22 cellular contexts compared by ENCODE assay signal in genomic region chr3:7875858-7876442, GRCh38.
A peak's percentile ranks its signal among the peaks of the same experiment; 100 is the strongest.
DNase-seq lines count a peak whose midpoint lies in the region; ATAC-seq and TF ChIP-seq lines count a peak whose summit lies in the region.
"Had no signal": no experiment of that assay in that cellular context is flagged by ENCODE, and none has a peak within 500 bp of the region (broad histone marks: within the 10 kb centered on the region; RNA-seq: fewer than 3 reads in every experiment).

No MANE protein-coding gene starts in this region.

- CTCF ChIA-PET in SK-N-SH (lab: Yijun Ruan, JAX): no interaction called here

- ATAC-seq in SK-N-SH treated with all-trans-retinoic acid at 6 μM for 48 hours: no peak
- no peak for ATAC-seq in HG03378 (IDR thresholded peaks at IDR 0.05; ENCODE audit: unreplicated experiment)
- no peak for ATAC-seq in stimulated activated naive B cell treated with anti-CD40 and anti-IgM and Interleukin-4, amounts not matched to agents 10 μg/mL and 1 μg/mL and 100 μg/mL, for 72 hours (replicated peaks)
- no peak for ATAC-seq in GM19395 (IDR thresholded peaks at IDR 0.05; ENCODE audit: unreplicated experiment)
- ATAC-seq: WTC11 had no signal

- H2AFZ ChIP-seq in SK-N-SH (ENCODE audit: low read depth): no peak overlapping the region

- H3K4me3 Mint-ChIP-seq in stimulated activated naive B cell treated with anti-CD40 and anti-IgM and Interleukin-4, amounts not matched to agents 10 μg/mL and 1 μg/mL and 100 μg/mL, for 72 hours: no peak overlapping the region
- H3K4me3 Mint-ChIP-seq: activated CD8-positive, alpha-beta T cell treated with anti-CD3 and anti-CD28 coated beads for 36 hours; dendritic cell treated with granulocyte-macrophage colony-stimulating factor and Interleukin-4, amounts not matched to agents 40 ng/mL and 50 ng/mL, for 4 days; WTC11 had no signal

- H3K36me3 Mint-ChIP-seq in stimulated activated naive B cell treated with anti-CD40 and anti-IgM and Interleukin-4, amounts not matched to agents 10 μg/mL and 1 μg/mL and 100 μg/mL, for 72 hours: no peaks in the 10 kb centered on the region
- H3K36me3 Mint-ChIP-seq: WTC11 had no signal

- H3K9ac ChIP-seq in SK-N-SH: no peak overlapping the region

- H3K4me3 ChIP-seq in SK-N-SH (ENCODE audit: low read depth in 2 of 2, low read length in 1 of 2) (no peak overlapping the region), astrocyte of the spinal cord (ENCODE audit: low read depth, low read length) (no peak overlapping the region)
- H3K4me3 ChIP-seq: lung, SJCRH30 had no signal

- H3F3A ChIP-seq in SK-N-SH (replicated peaks; ENCODE audit: insufficient read depth): no peaks in the 10 kb centered on the region

- TF ChIP-seq RAD21 in SK-N-SH (IDR thresholded peaks at IDR 0.05; ENCODE audit: low read length): no peak

- no peaks in the 10 kb centered on the region for H3K9me2 ChIP-seq in SK-N-SH

- no peaks in the 10 kb centered on the region for H3K4me1 Mint-ChIP-seq in stimulated activated naive B cell treated with anti-CD40 and anti-IgM and Interleukin-4, amounts not matched to agents 10 μg/mL and 1 μg/mL and 100 μg/mL, for 72 hours

- H3K27me3 ChIP-seq in SK-N-SH (ENCODE audit: insufficient read depth): no peaks in the 10 kb centered on the region
- H3K27me3 ChIP-seq: BE2C, brain microvascular endothelial cell had no signal

- DNase-seq in SK-N-SH: no peak
- DNase-seq in astrocyte of the spinal cord (ENCODE audit: low read depth, low spot score): peak; percentile 60
- DNase-seq in iris pigment epithelial cell (ENCODE audit: low read depth): peak; percentile 16
- DNase-seq in renal cortical epithelial cell (ENCODE audit: low read depth): peak; percentile 84
- DNase-seq in stimulated activated naive B cell treated with anti-CD40 and anti-IgM and Interleukin-4, amounts not matched to agents 10 μg/mL and 1 μg/mL and 100 μg/mL, for 72 hours: no peak
- DNase-seq: BE2C, brain microvascular endothelial cell, erythroblast, glutamatergic neuron, GOT3, Karpas-422, NCI-H526 treated with DMSO at 0.1 percent for 48 hours, SJCRH30 had no signal

- peaks cover 0 to 7% of the 10 kb centered on the region in 2 donors for H3K9me3 Mint-ChIP-seq in stimulated activated naive B cell treated with anti-CD40 and anti-IgM and Interleukin-4, amounts not matched to agents 10 μg/mL and 1 μg/mL and 100 μg/mL, for 72 hours

- H3K27ac ChIP-seq in SK-N-SH (ENCODE audit: low read depth in 2 of 2, low read length in 1 of 2): no peak overlapping the region
- H3K27ac ChIP-seq: 22Rv1, brain microvascular endothelial cell, SJCRH30 had no signal

- POLR2A ChIA-PET in SK-N-SH (lab: Yijun Ruan, JAX): no interaction called here

- H3K4me2 ChIP-seq in SK-N-SH: no peak overlapping the region

- no peaks in the 10 kb centered on the region for H4K20me1 ChIP-seq in SK-N-SH (ENCODE audit: insufficient read depth)

- no peaks in the 10 kb centered on the region for H3K79me2 ChIP-seq in SK-N-SH (ENCODE audit: insufficient read depth)

- no peaks in the 10 kb centered on the region for H3K27me3 Mint-ChIP-seq in stimulated activated naive B cell treated with anti-CD40 and anti-IgM and Interleukin-4, amounts not matched to agents 10 μg/mL and 1 μg/mL and 100 μg/mL, for 72 hours
- H3K27me3 Mint-ChIP-seq: activated CD8-positive, alpha-beta T cell treated with anti-CD3 and anti-CD28 coated beads for 36 hours; dendritic cell treated with granulocyte-macrophage colony-stimulating factor and Interleukin-4, amounts not matched to agents 40 ng/mL and 50 ng/mL, for 4 days; stimulated activated naive CD8-positive, alpha-beta T cell treated with anti-CD3 and anti-CD28 coated beads, Interleukin-15, Interleukin-2, amounts not matched to agents 100 ng/mL and 50 ng/mL, for 24 hours had no signal

- H3K4me1 ChIP-seq in SK-N-SH (ENCODE audit: control insufficient read depth in 1 of 2, insufficient read depth in 2 of 2, low read depth in 1 of 2, low read length in 1 of 2): no peaks in the 10 kb centered on the region; a peak in 1 of 4 replicates
- H3K4me1 ChIP-seq: BE2C, SJCRH30 had no signal

- H3K27ac Mint-ChIP-seq in stimulated activated naive B cell treated with anti-CD40 and anti-IgM and Interleukin-4, amounts not matched to agents 10 μg/mL and 1 μg/mL and 100 μg/mL, for 72 hours: no peak overlapping the region
- H3K27ac Mint-ChIP-seq: WTC11 had no signal

- H3K9me3 ChIP-seq in SK-N-SH: no peaks in the 10 kb centered on the region
- H3K9me3 ChIP-seq: BE2C, SJCRH30 had no signal

- H3K36me3 ChIP-seq in SK-N-SH (replicated peaks in 1 of 2; ENCODE audit: control insufficient read depth in 1 of 2, insufficient read depth in 2 of 2, low read length in 1 of 2): no peaks in the 10 kb centered on the region
- H3K36me3 ChIP-seq: BE2C, brain microvascular endothelial cell, SJCRH30 had no signal

- TF ChIP-seq EP300 in SK-N-SH (IDR thresholded peaks at IDR 0.05; ENCODE audit: borderline replicate concordance in 1 of 2, low read depth in 1 of 2, low read length in 1 of 2): no peak

- TF ChIP-seq CTCF in SK-N-SH (IDR thresholded peaks at IDR 0.05) (no peak), astrocyte of the spinal cord (IDR thresholded peaks at IDR 0.05; ENCODE audit: low read depth, low read length) (no peak)

- in situ Hi-C loops in astrocyte of the spinal cord (cut with HindIII; ENCODE audit: low sequenced_read_pairs): no loop called here

- 46% methylated on average over 1 of the region's 1 CpG for WGBS in SK-N-SH (ENCODE audit: low lambda C conversion rate)

TF ChIP-seq in SK-N-SH treated with all-trans-retinoic acid at 6 μM for 48 hours, 23 proteins besides CTCF, POLR2A, EP300 and RAD21 (continues in another document):
- no peak for TF ChIP-seq OSR1 (CRISPR knock-in tag; IDR thresholded peaks at IDR 0.05)
- TF ChIP-seq SNAI2 (CRISPR knock-in tag; IDR thresholded peaks at IDR 0.05): peak; percentile 58; the same call in 1 of the 2 replicates
- TF ChIP-seq ZFP30 (CRISPR knock-in tag; IDR thresholded peaks at IDR 0.05): no peak
- TF ChIP-seq, protein P1, sequence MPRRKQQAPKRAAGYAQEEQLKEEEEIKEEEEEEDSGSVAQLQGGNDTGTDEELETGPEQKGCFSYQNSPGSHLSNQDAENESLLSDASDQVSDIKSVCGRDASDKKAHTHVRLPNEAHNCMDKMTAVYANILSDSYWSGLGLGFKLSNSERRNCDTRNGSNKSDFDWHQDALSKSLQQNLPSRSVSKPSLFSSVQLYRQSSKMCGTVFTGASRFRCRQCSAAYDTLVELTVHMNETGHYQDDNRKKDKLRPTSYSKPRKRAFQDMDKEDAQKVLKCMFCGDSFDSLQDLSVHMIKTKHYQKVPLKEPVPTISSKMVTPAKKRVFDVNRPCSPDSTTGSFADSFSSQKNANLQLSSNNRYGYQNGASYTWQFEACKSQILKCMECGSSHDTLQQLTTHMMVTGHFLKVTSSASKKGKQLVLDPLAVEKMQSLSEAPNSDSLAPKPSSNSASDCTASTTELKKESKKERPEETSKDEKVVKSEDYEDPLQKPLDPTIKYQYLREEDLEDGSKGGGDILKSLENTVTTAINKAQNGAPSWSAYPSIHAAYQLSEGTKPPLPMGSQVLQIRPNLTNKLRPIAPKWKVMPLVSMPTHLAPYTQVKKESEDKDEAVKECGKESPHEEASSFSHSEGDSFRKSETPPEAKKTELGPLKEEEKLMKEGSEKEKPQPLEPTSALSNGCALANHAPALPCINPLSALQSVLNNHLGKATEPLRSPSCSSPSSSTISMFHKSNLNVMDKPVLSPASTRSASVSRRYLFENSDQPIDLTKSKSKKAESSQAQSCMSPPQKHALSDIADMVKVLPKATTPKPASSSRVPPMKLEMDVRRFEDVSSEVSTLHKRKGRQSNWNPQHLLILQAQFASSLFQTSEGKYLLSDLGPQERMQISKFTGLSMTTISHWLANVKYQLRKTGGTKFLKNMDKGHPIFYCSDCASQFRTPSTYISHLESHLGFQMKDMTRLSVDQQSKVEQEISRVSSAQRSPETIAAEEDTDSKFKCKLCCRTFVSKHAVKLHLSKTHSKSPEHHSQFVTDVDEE (CRISPR knock-in tag; IDR thresholded peaks at IDR 0.05): 0 out of 2 replicates have a peak, but pooled peaks have one; percentile 24
- TF ChIP-seq ZNF70 (CRISPR knock-in tag; IDR thresholded peaks at IDR 0.05): no peak
- no peak; the same call in 1 of the 2 replicates for TF ChIP-seq ZFP3 (CRISPR knock-in tag; IDR thresholded peaks at IDR 0.05)

TF ChIP-seq in SK-N-SH, 30 proteins besides CTCF, POLR2A, EP300 and RAD21 (continues in another document):
- no peak for TF ChIP-seq JUND (IDR thresholded peaks at IDR 0.05)
- TF ChIP-seq NFIC (IDR thresholded peaks at IDR 0.05; ENCODE audit: borderline replicate concordance): no peak
- no peak for TF ChIP-seq GATA2 (CRISPR knock-in tag; IDR thresholded peaks at IDR 0.05)
- no peak for TF ChIP-seq NRF1 (IDR thresholded peaks at IDR 0.05; ENCODE audit: low read depth, low read length)
- no peak for TF ChIP-seq ELF1 (IDR thresholded peaks at IDR 0.05)
- TF ChIP-seq SMC3 (IDR thresholded peaks at IDR 0.05; ENCODE audit: low read depth, low read length): no peak
- TF ChIP-seq FOXJ3 (CRISPR knock-in tag; IDR thresholded peaks at IDR 0.05): no peak
- no peak for TF ChIP-seq SIN3A (IDR thresholded peaks at IDR 0.05; ENCODE audit: borderline replicate concordance, low read depth, low read length)
- TF ChIP-seq MXI1 (IDR thresholded peaks at IDR 0.05; ENCODE audit: low read depth, low read length): no peak
- TF ChIP-seq, protein P2, sequence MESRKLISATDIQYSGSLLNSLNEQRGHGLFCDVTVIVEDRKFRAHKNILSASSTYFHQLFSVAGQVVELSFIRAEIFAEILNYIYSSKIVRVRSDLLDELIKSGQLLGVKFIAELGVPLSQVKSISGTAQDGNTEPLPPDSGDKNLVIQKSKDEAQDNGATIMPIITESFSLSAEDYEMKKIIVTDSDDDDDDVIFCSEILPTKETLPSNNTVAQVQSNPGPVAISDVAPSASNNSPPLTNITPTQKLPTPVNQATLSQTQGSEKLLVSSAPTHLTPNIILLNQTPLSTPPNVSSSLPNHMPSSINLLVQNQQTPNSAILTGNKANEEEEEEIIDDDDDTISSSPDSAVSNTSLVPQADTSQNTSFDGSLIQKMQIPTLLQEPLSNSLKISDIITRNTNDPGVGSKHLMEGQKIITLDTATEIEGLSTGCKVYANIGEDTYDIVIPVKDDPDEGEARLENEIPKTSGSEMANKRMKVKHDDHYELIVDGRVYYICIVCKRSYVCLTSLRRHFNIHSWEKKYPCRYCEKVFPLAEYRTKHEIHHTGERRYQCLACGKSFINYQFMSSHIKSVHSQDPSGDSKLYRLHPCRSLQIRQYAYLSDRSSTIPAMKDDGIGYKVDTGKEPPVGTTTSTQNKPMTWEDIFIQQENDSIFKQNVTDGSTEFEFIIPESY (IDR thresholded peaks at IDR 0.05; ENCODE audit: borderline replicate concordance, low read depth): no peak
- TF ChIP-seq POLR2AphosphoS5 (IDR thresholded peaks at IDR 0.05; ENCODE audit: low read depth, low read length): no peak

Comparison
In these comparisons a context has a peak if more than half of its experiments do, and no peak if none do; other contexts are left out.
1. DNase-seq: peak in astrocyte of the spinal cord (single experiment), iris pigment epithelial cell (single experiment) and renal cortical epithelial cell (single experiment); none in SK-N-SH (single experiment) and stimulated activated naive B cell treated with anti-CD40 and anti-IgM and Interleukin-4, amounts not matched to agents 10 μg/mL and 1 μg/mL and 100 μg/mL, for 72 hours (single experiment).